ENCODE assay signal across 20 cellular contexts in genomic region chr10:15069230-15069629, GRCh38. TPM values are rescaled to one million over a fixed set of nuclear protein-coding genes. Genes with fewer than 3 reads are reported as not detected.
DNase-seq lines count a peak whose midpoint lies in the region; ATAC-seq and TF ChIP-seq lines count a peak whose summit lies in the region.
"Had no signal": no experiment of that assay in that cellular context is flagged by ENCODE, and none has a peak within 500 bp of the region (broad histone marks: within the 10 kb centered on the region; RNA-seq: fewer than 3 reads in every experiment).

No MANE protein-coding gene starts in this region.

- H4K20me1 ChIP-seq in smooth muscle cell (ENCODE audit: low read depth) = no peaks in the 10 kb centered on the region

- H4K8ac ChIP-seq in mesenchymal stem cell (ENCODE audit: low read length) = no peak overlapping the region

- H3K9ac ChIP-seq in mesenchymal stem cell (ENCODE audit: low read length) = no peak overlapping the region
- H3K9ac ChIP-seq in smooth muscle cell (ENCODE audit: low read depth) = no peak overlapping the region

- H3K4ac ChIP-seq in mesenchymal stem cell (ENCODE audit: low read depth in 1 of 2, low read length in 2 of 2) = no peak overlapping the region

- no peak overlapping the region for H2BK15ac ChIP-seq in mesenchymal stem cell (ENCODE audit: low read depth, poor library complexity, severe bottlenecking)

- TF ChIP-seq CTCF in GM12864 (IDR thresholded peaks at IDR 0.05; ENCODE audit: low read depth, low read length, missing control alignments) (peak; percentile 2), brain microvascular endothelial cell (IDR thresholded peaks at IDR 0.05; ENCODE audit: low read depth, low read length, missing control alignments) (peak; percentile 29), smooth muscle cell (IDR thresholded peaks at IDR 0.05; ENCODE audit: borderline replicate concordance, insufficient read depth, poor library complexity, severe bottlenecking) (no peak)

- H3K9me3 ChIP-seq in mesenchymal stem cell (ENCODE audit: control insufficient read depth, low read length) = peaks cover 10% of the 10 kb centered on the region
- no peaks in the 10 kb centered on the region for H3K9me3 ChIP-seq in smooth muscle cell (replicated peaks; ENCODE audit: low read depth)

- H3K23ac ChIP-seq in mesenchymal stem cell (ENCODE audit: low read length in 2 of 2) = no peak overlapping the region

- no peak overlapping the region for H3K18ac ChIP-seq in mesenchymal stem cell (ENCODE audit: low read depth in 1 of 2, low read length in 2 of 2)

- 78% methylated on average over 4 of the region's 4 CpGs for WGBS in mesenchymal stem cell
- WGBS in smooth muscle cell (ENCODE audit: low lambda C conversion rate) = 67% methylated on average over 4 of the region's 4 CpGs

- no peak for ATAC-seq in GM21390 (IDR thresholded peaks at IDR 0.05; ENCODE audit: unreplicated experiment)

- H3K27ac ChIP-seq in brain microvascular endothelial cell = no peak overlapping the region
- no peak overlapping the region for H3K27ac ChIP-seq in mesenchymal stem cell (ENCODE audit: low read length, poor library complexity, severe bottlenecking)
- H3K27ac ChIP-seq in smooth muscle cell (ENCODE audit: low read depth) = no peak overlapping the region

- no peak overlapping the region for H4K91ac ChIP-seq in mesenchymal stem cell (ENCODE audit: low read length)

- no peak overlapping the region for H2BK12ac ChIP-seq in mesenchymal stem cell (ENCODE audit: low read length in 2 of 2)

- no peak overlapping the region for H2BK5ac ChIP-seq in mesenchymal stem cell (ENCODE audit: low read depth, low read length, poor library complexity, severe bottlenecking)

- H3K79me1 ChIP-seq in mesenchymal stem cell (replicated peaks; ENCODE audit: low read length, poor library complexity, severe bottlenecking) = no peaks in the 10 kb centered on the region

- peaks cover 9% of the 10 kb centered on the region for H3K36me3 ChIP-seq in brain microvascular endothelial cell (replicated peaks)
- H3K36me3 ChIP-seq in mesenchymal stem cell (ENCODE audit: control insufficient read depth in 1 of 2, insufficient read depth in 2 of 2, low read depth in 1 of 2, low read length in 2 of 2) = no peaks in the 10 kb centered on the region
- no peaks in the 10 kb centered on the region for H3K36me3 ChIP-seq in smooth muscle cell (ENCODE audit: low read depth)

- no peak overlapping the region for H3K4me3 ChIP-seq in GM12864 (ENCODE audit: low read depth, low read length)
- H3K4me3 ChIP-seq in brain microvascular endothelial cell (ENCODE audit: low read depth, low read length) = no peak overlapping the region
- no peak overlapping the region for H3K4me3 ChIP-seq in mesenchymal stem cell (ENCODE audit: insufficient read depth in 1 of 2, low read depth in 1 of 2, low read length in 2 of 2)
- H3K4me3 ChIP-seq in smooth muscle cell = no peak overlapping the region

- H3K14ac ChIP-seq in mesenchymal stem cell (ENCODE audit: low read length in 2 of 2) = no peak overlapping the region

- H3K79me2 ChIP-seq in smooth muscle cell (ENCODE audit: low read depth) = no peaks in the 10 kb centered on the region

- H3K4me2 ChIP-seq in mesenchymal stem cell (ENCODE audit: low read length, poor library complexity, severe bottlenecking) (no peak overlapping the region), smooth muscle cell (no peak overlapping the region)

- no peaks in the 10 kb centered on the region for H3F3A ChIP-seq in smooth muscle cell (ENCODE audit: low read depth)

- H3K4me1 ChIP-seq in mesenchymal stem cell (ENCODE audit: control insufficient read depth, insufficient read depth, low read depth, low read length) = no peaks in the 10 kb centered on the region
- H3K4me1 ChIP-seq in smooth muscle cell (ENCODE audit: low read depth) = no peaks in the 10 kb centered on the region

- H2AFZ ChIP-seq in mesenchymal stem cell (ENCODE audit: low read depth, low read length) = no peak overlapping the region
- H2AFZ ChIP-seq in smooth muscle cell (ENCODE audit: low read depth) = no peak overlapping the region

- H2BK120ac ChIP-seq in mesenchymal stem cell (ENCODE audit: low read depth, low read length) = no peak overlapping the region

- H2AK5ac ChIP-seq in mesenchymal stem cell (ENCODE audit: low read length, severe bottlenecking) = no peak overlapping the region

- in situ Hi-C loops in brain microvascular endothelial cell (cut with HindIII; ENCODE audit: low pct_ligation_motif_present, low sequenced_read_pairs) = no loop called here

- DNase-seq in GM12864 (ENCODE audit: low read depth) (no peak), HT1080 (ENCODE audit: low read depth) (peak; percentile 5), brain microvascular endothelial cell (no peak), mesenchymal stem cell (peak; percentile 3), iPS-NIHi11 (ENCODE audit: low spot score) (no peak), MV-4-11 (lab: John Stamatoyannopoulos, UW) (no peak), smooth muscle cell (lab: John Stamatoyannopoulos, UW; ENCODE audit: unreplicated experiment) (no peak)
- DNase-seq: AML-193, COR-L47, DMS153, KBM-7, NCI-H1048, NCI-H1436 treated with DMSO at 0.1 percent for 48 hours, NCI-H2081, NCI-H2227 treated with DMSO at 0.1 percent for 48 hours, NCI-H524, OCI-M1, SIG-M5 had no signal

- H3K27me3 ChIP-seq in brain microvascular endothelial cell (replicated peaks) (no peaks in the 10 kb centered on the region), mesenchymal stem cell (ENCODE audit: control insufficient read depth in 1 of 2, insufficient read depth in 1 of 2, low read length in 2 of 2) (no peaks in the 10 kb centered on the region), smooth muscle cell (ENCODE audit: low read depth) (no peaks in the 10 kb centered on the region)

RNA-seq across cellular contexts. Expression of gene ACBD7, which starts 19.3 kb away (rescaled TPM):
- total RNA-seq in HT1080 (2014; rRNA removed; shearing (Covaris generic)) = 0.27 and 0.39 TPM in 2 replicates
- polyA plus RNA-seq in HT1080 (2015; cell fraction: cytosol; rRNA removed) = 0.99 and 2.1 TPM in 2 replicates
- 0.45 and 0.76 TPM in 2 replicates for polyA plus RNA-seq in HT1080 (2015; cell fraction: nucleus; rRNA removed)
- polyA plus RNA-seq in mesenchymal stem cell (2013, experiment 1 of 2) = 0.07 TPM
- not detected for polyA plus RNA-seq in mesenchymal stem cell (2013, experiment 2 of 2)
- total RNA-seq in smooth muscle cell = 0.22 TPM in 1 of 2 replicates, not detected in the other
- 0.33 TPM in 1 of 2 replicates, not detected in the other for polyA plus RNA-seq in smooth muscle cell

RNA-seq across cellular contexts. Expression of gene OLAH, which starts 25.5 kb away (rescaled TPM):
- total RNA-seq in HT1080 (2014; rRNA removed; shearing (Covaris generic)) = not detected in 2 replicates
- polyA plus RNA-seq in HT1080 (2015; cell fraction: cytosol; rRNA removed) = 0.28 and 0.60 TPM in 2 replicates
- polyA plus RNA-seq in HT1080 (2015; cell fraction: nucleus; rRNA removed) = 0.26 and 0.37 TPM in 2 replicates
- polyA plus RNA-seq in mesenchymal stem cell (2013, experiment 1 of 2) = 0.17 TPM
- 0.18 TPM for polyA plus RNA-seq in mesenchymal stem cell (2013, experiment 2 of 2)
- not detected in 2 replicates for total RNA-seq in smooth muscle cell
- not detected in 2 replicates for polyA plus RNA-seq in smooth muscle cell
- total RNA-seq: RPMI7951 had no signal

RNA-seq across cellular contexts. Expression of gene RPP38, which starts 27.9 kb away (rescaled TPM):
- total RNA-seq in HT1080 (2014; rRNA removed; shearing (Covaris generic)) = 14.0 and 20.4 TPM in 2 replicates
- polyA plus RNA-seq in HT1080 (2015; cell fraction: cytosol; rRNA removed) = 21.9 and 25.8 TPM in 2 replicates
- 13.5 and 14.5 TPM in 2 replicates for polyA plus RNA-seq in HT1080 (2015; cell fraction: nucleus; rRNA removed)
- 22.1 TPM for polyA plus RNA-seq in mesenchymal stem cell (2013, experiment 1 of 2)
- 21.2 TPM for polyA plus RNA-seq in mesenchymal stem cell (2013, experiment 2 of 2)
- 11.5 and 12.3 TPM in 2 replicates for total RNA-seq in smooth muscle cell
- 18.0 and 23.2 TPM in 2 replicates for polyA plus RNA-seq in smooth muscle cell

Comparison
In these comparisons a context has a peak if more than half of its experiments do, and no peak if none do; other contexts are left out.
1. DNase-seq: peak in HT1080 (single experiment) and mesenchymal stem cell (single experiment); none in GM12864 (single experiment), brain microvascular endothelial cell (single experiment), iPS-NIHi11 (single experiment), MV-4-11 (single experiment) and smooth muscle cell (single experiment).